8 cellular contexts compared by ENCODE assay signal in genomic region chr4:109787807-109788206, GRCh38. TPM values are rescaled to one million over a fixed set of nuclear protein-coding genes. Genes with fewer than 3 reads are reported as not detected.
"Had no signal": no experiment of that assay in that cellular context is flagged by ENCODE, and none has a peak within 500 bp of the region (broad histone marks: within the 10 kb centered on the region; RNA-seq: fewer than 3 reads in every experiment).

No MANE protein-coding gene starts in this region.

- ATAC-seq: HepG2, K562 had no signal

- H3K4me3 ChIP-seq: K562 had no signal

- DNase-seq: IMR-90, KBM-7, KG1 had no signal

- H3K27ac ChIP-seq: HL-60 had no signal

RNA-seq across cellular contexts. Expression of gene RRH, which starts 40.0 kb away (rescaled TPM):
- total RNA-seq: HT-29, HT1080, IMR-90 had no signal
